In the genomic region with DNA sequence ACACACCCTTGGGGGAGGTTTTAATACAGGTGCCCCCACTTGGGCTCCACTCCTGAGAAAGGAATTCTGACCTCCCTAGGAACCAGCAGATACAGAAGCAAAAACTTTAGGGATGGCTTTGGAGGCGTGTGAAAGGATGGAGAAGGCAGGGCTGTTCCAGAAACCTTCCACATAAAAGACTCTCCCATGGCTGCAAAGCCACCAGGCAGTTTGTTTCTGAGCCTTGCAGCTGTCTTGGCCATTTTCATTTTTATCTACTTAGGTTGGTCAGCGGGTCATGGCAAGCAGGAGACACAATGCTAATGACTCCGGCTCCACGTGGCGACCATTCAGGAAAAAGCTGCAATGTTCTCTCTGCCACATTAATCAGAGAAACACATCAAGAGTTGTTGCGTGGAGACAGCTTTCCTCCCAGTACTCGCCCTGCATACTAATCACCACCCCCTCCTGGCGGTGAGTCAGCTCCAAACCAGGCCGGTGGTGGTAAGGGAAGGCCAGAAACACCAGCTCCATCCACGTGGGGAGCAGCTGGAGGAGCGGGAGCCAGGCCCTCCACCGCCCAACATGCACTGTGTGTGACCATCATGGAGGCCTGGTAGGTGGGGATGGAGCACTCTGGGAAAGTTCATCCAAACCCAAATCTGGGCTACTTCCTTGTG, we compare ENCODE assay signal across 8 cellular contexts. TPM values are rescaled to one million over a fixed set of nuclear protein-coding genes. Genes with fewer than 3 reads are reported as not detected.
DNase-seq lines count a peak whose midpoint lies in the region; ATAC-seq, FAIRE-seq and TF ChIP-seq lines count a peak whose summit lies in the region.

No MANE protein-coding gene starts in this region.

- TF ChIP-seq POLR2A in H54 (IDR thresholded peaks at IDR 0.05; ENCODE audit: low read depth, low read length): no peak

- H3K4me3 ChIP-seq in psoas muscle: no peak overlapping the region

- no peak overlapping the region for H3K4me3 Mint-ChIP-seq in T-helper 17 cell

- intact Hi-C loops in psoas muscle (cut with DNase I): no loop called here

- 41 to 48% (median 44%) methylated on average over 12 of the region's 12 CpGs for WGBS in psoas muscle, 3 donors

- H3K4me1 ChIP-seq in foreskin keratinocyte: no peaks in the 10 kb centered on the region
- H3K4me1 ChIP-seq in psoas muscle: no peaks in the 10 kb centered on the region

- H3K4me1 Mint-ChIP-seq in T-helper 17 cell: peaks cover 16% of the 10 kb centered on the region

- H3K27ac Mint-ChIP-seq in T-helper 17 cell: no peak overlapping the region

- peak; percentile 89 for FAIRE-seq in H54 (lab: Jason Lieb, UNC)

- no peak overlapping the region for H3K27ac ChIP-seq in foreskin keratinocyte
- H3K27ac ChIP-seq in psoas muscle: peak overlapping the region; percentile 23

- no peaks in the 10 kb centered on the region for H3K36me3 Mint-ChIP-seq in T-helper 17 cell (ENCODE audit: low read depth)

- H3K27me3 Mint-ChIP-seq in T-helper 17 cell: no peaks in the 10 kb centered on the region

- no peaks in the 10 kb centered on the region for H3K9me3 ChIP-seq in T-helper 17 cell (ENCODE audit: control insufficient read depth, low read length, poor library complexity, severe bottlenecking)
- H3K9me3 ChIP-seq in psoas muscle: peaks cover 15% of the 10 kb centered on the region

- ATAC-seq in T-helper 17 cell (peak; percentile 68), foreskin keratinocyte (peak; percentile 90), psoas muscle (peak in 3 of 4 donors; percentile 36 to 54 (median 40))

- TF ChIP-seq CTCF in foreskin keratinocyte (conservative IDR thresholded peaks at IDR 0.05): peak; percentile 52
- peak; percentile 18 for TF ChIP-seq CTCF in psoas muscle (IDR thresholded peaks at IDR 0.05)

- H3K27me3 ChIP-seq in foreskin keratinocyte (no peaks in the 10 kb centered on the region), psoas muscle (ENCODE audit: insufficient read depth in 3 of 3, low read length in 2 of 3) (no peaks in the 10 kb centered on the region)

- H3K36me3 ChIP-seq in psoas muscle (ENCODE audit: insufficient read depth in 1 of 2, low read depth in 1 of 2): no peaks in the 10 kb centered on the region

- DNase-seq in AG08395 (ENCODE audit: low spot score) (peak; percentile 95), H54 (ENCODE audit: insufficient read length, low spot score) (peak; percentile 79), T-helper 17 cell (peak in 2 of 3 donors; percentile 23 to 25), foreskin keratinocyte (peak; percentile 63 to 80), psoas muscle (peak; percentile 68 to 75), NCI-H748 treated with DMSO at 0.1 percent for 48 hours (lab: John Stamatoyannopoulos, UW) (no peak), D341Med (ENCODE audit: low spot score) (no peak), amniotic stem cell (lab: John Stamatoyannopoulos, UW) (no peak)

RNA-seq across cellular contexts. Expression of gene IRF2BPL, which starts 30.9 kb away (rescaled TPM):
- total RNA-seq in T-helper 17 cell: 10 to 100 TPM; 41.9 to 51.7 TPM
- total RNA-seq in foreskin keratinocyte: 20.2 and 20.7 TPM in 2 replicates
- polyA plus RNA-seq in foreskin keratinocyte: 8.0 and 8.7 TPM in 2 replicates
- total RNA-seq in psoas muscle: 10 to 100 TPM in 3 of 4 donors, 1 to 10 TPM in 1; 9.7 to 26.3 (median 21.7) TPM
- polyA plus RNA-seq in psoas muscle: 1 to 10 TPM; 3.8 to 9.5 (median 4.4) TPM

RNA-seq across cellular contexts. Expression of gene CIPC, which starts 38.7 kb away (rescaled TPM):
- total RNA-seq in T-helper 17 cell: 10 to 100 TPM; 11.2 to 13.4 TPM
- total RNA-seq in foreskin keratinocyte: 10.0 and 10.1 TPM in 2 replicates
- polyA plus RNA-seq in foreskin keratinocyte: 2.3 and 3.0 TPM in 2 replicates
- 100 to 1,000 TPM in 3 of 4 donors, 10 to 100 TPM in 1; 83.8 to 133 (median 112) TPM for total RNA-seq in psoas muscle
- 100 to 1,000 TPM in 1 of 3 donors, 10 to 100 TPM in 2; 23.1 to 116 (median 54.9) TPM for polyA plus RNA-seq in psoas muscle

Comparison
In these comparisons a context has a peak if more than half of its experiments do, and no peak if none do; other contexts are left out.
1. DNase-seq: peak in AG08395 (single experiment), H54 (single experiment), T-helper 17 cell (2 of 3), foreskin keratinocyte (2 of 2) and psoas muscle (2 of 2); none in NCI-H748 treated with DMSO at 0.1 percent for 48 hours (single experiment), D341Med (single experiment) and amniotic stem cell (single experiment).
2. ATAC-seq: peak in every context shown above with its lines; median percentile 90 in foreskin keratinocyte; 68 in T-helper 17 cell; 40 in psoas muscle.